16 cellular contexts compared by ENCODE assay signal in genomic region chr16:20971420-20971819, GRCh38.
"Had no signal": no experiment of that assay in that cellular context is flagged by ENCODE, and none has a peak within 500 bp of the region (broad histone marks: within the 10 kb centered on the region; RNA-seq: fewer than 3 reads in every experiment).

No MANE protein-coding gene starts in this region.

- H3K9me3 ChIP-seq: ascending aorta, lower lobe of right lung, psoas muscle, thyroid gland had no signal

- H3K4me3 Mint-ChIP-seq: activated naive CD4-positive, alpha-beta T cell treated with anti-CD3 and anti-CD28 coated beads, Interleukin-2, amount 10 ng/mL, durations not matched to agents 7 days and 5 days; activated T-helper 1 cell treated with anti-CD3 and anti-CD28 coated beads, Interleukin-12 subunit alpha, Interleukin-12 subunit beta, Interleukin-2, Interleukin-4 antibody, amounts not matched to agents 30 ng/mL and 10 ng/mL and 1 ng/mL, durations not matched to agents 14 hours and 24 hours and 36 hours; mesothelial cell of epicardium; neural crest cell; stimulated activated effector memory CD8-positive, alpha-beta T cell treated with anti-CD3 and anti-CD28 coated beads, Interleukin-12 subunit alpha, Interleukin-12 subunit beta, amount 100 ng/mL, for 72 hours had no signal

- H3K27me3 ChIP-seq: ascending aorta, thyroid gland had no signal

- H3K4me1 ChIP-seq: ascending aorta, lower lobe of right lung, psoas muscle, thyroid gland had no signal

- DNase-seq: activated CD4-positive, alpha-beta T cell treated with anti-CD3 and anti-CD28 coated beads, Interleukin-2, amount 50 U/mL, for 1 hour; activated CD8-positive, alpha-beta memory T cell treated with anti-CD3 and anti-CD28 coated beads for 24 hours; activated naive CD4-positive, alpha-beta T cell treated with anti-CD3 and anti-CD28 coated beads, Interleukin-2, amount 10 ng/mL, durations not matched to agents 7 days and 5 days; foreskin melanocyte; lower lobe of right lung; psoas muscle; stimulated activated CD4-positive, alpha-beta T cell treated with anti-CD3 and anti-CD28 coated beads, Interleukin-12 subunit alpha, Interleukin-12 subunit beta, amount 100 ng/mL, for 4 hours; T-helper 9 cell; thyroid gland had no signal

- H3K4me1 Mint-ChIP-seq: activated naive CD4-positive, alpha-beta T cell treated with anti-CD3 and anti-CD28 coated beads, Interleukin-2, amount 10 ng/mL, durations not matched to agents 7 days and 5 days; mesothelial cell of epicardium; stimulated activated effector memory CD8-positive, alpha-beta T cell treated with anti-CD3 and anti-CD28 coated beads, Interleukin-12 subunit alpha, Interleukin-12 subunit beta, amount 100 ng/mL, for 72 hours had no signal

- ATAC-seq: activated CD4-positive, CD25-positive, alpha-beta regulatory T cell treated with anti-CD3 and anti-CD28 coated beads, Interleukin-2, amount 50 U/mL, for 24 hours; lower lobe of right lung; psoas muscle; sciatic nerve; stimulated activated effector memory CD8-positive, alpha-beta T cell treated with anti-CD3 and anti-CD28 coated beads, Interleukin-12 subunit alpha, Interleukin-12 subunit beta, amount 100 ng/mL, for 72 hours had no signal

- H3K27ac Mint-ChIP-seq: activated naive CD4-positive, alpha-beta T cell treated with anti-CD3 and anti-CD28 coated beads, Interleukin-2, amount 10 ng/mL, durations not matched to agents 7 days and 5 days; activated T-helper 1 cell treated with anti-CD3 and anti-CD28 coated beads, Interleukin-12 subunit alpha, Interleukin-12 subunit beta, Interleukin-2, Interleukin-4 antibody, amounts not matched to agents 30 ng/mL and 10 ng/mL and 1 ng/mL, durations not matched to agents 14 hours and 24 hours and 36 hours; mesothelial cell of epicardium; stimulated activated effector memory CD8-positive, alpha-beta T cell treated with anti-CD3 and anti-CD28 coated beads, Interleukin-12 subunit alpha, Interleukin-12 subunit beta, amount 100 ng/mL, for 72 hours had no signal

- H3K4me3 ChIP-seq: ascending aorta, lower lobe of right lung, psoas muscle, thyroid gland had no signal

- H3K36me3 ChIP-seq: ascending aorta, lower lobe of right lung, thyroid gland had no signal

- H3K36me3 Mint-ChIP-seq: activated naive CD4-positive, alpha-beta T cell treated with anti-CD3 and anti-CD28 coated beads, Interleukin-2, amount 10 ng/mL, durations not matched to agents 7 days and 5 days; mesothelial cell of epicardium; stimulated activated effector memory CD8-positive, alpha-beta T cell treated with anti-CD3 and anti-CD28 coated beads, Interleukin-12 subunit alpha, Interleukin-12 subunit beta, amount 100 ng/mL, for 72 hours had no signal

- H3K9me3 Mint-ChIP-seq: activated naive CD4-positive, alpha-beta T cell treated with anti-CD3 and anti-CD28 coated beads, Interleukin-2, amount 10 ng/mL, durations not matched to agents 7 days and 5 days; activated T-helper 1 cell treated with anti-CD3 and anti-CD28 coated beads, Interleukin-12 subunit alpha, Interleukin-12 subunit beta, Interleukin-2, Interleukin-4 antibody, amounts not matched to agents 30 ng/mL and 10 ng/mL and 1 ng/mL, durations not matched to agents 14 hours and 24 hours and 36 hours; mesothelial cell of epicardium; neural crest cell; stimulated activated effector memory CD8-positive, alpha-beta T cell treated with anti-CD3 and anti-CD28 coated beads, Interleukin-12 subunit alpha, Interleukin-12 subunit beta, amount 100 ng/mL, for 72 hours had no signal

- H3K27ac ChIP-seq: ascending aorta, lower lobe of right lung, psoas muscle, thyroid gland had no signal
